ENCODE assay signal across 14 cellular contexts in genomic region chr9:249025-249424, GRCh38. TPM values are rescaled to one million over a fixed set of nuclear protein-coding genes. Genes with fewer than 3 reads are reported as not detected.
DNase-seq lines count a peak whose midpoint lies in the region; ATAC-seq and TF ChIP-seq lines count a peak whose summit lies in the region.
"Had no signal": no experiment of that assay in that cellular context is flagged by ENCODE, and none has a peak within 500 bp of the region (broad histone marks: within the 10 kb centered on the region; RNA-seq: fewer than 3 reads in every experiment).

No MANE protein-coding gene starts in this region.

- no peaks in the 10 kb centered on the region for H3K36me3 ChIP-seq in CD8-positive, alpha-beta memory T cell (ENCODE audit: insufficient read depth, low read length)
- no peaks in the 10 kb centered on the region for H3K36me3 ChIP-seq in BE2C
- H3K36me3 ChIP-seq: HAP-1, SJCRH30 had no signal

- H3K4me1 ChIP-seq in CD8-positive, alpha-beta memory T cell (ENCODE audit: insufficient read depth, low read length), result peaks cover 6% of the 10 kb centered on the region
- no peaks in the 10 kb centered on the region for H3K4me1 ChIP-seq in BE2C
- H3K4me1 ChIP-seq: HAP-1, SJCRH30, testis had no signal

- no peak for TF ChIP-seq CTCF in BE2C (IDR thresholded peaks at IDR 0.05; ENCODE audit: low read depth, low read length)

- peaks cover 1 to 5% (median 4%) of the 10 kb centered on the region in 3 donors for H3K36me3 Mint-ChIP-seq in CD8-positive, alpha-beta memory T cell
- H3K36me3 Mint-ChIP-seq in activated T-helper 17 cell treated with anti-CD3 and anti-CD28 coated beads, Interleukin-2, amount 50 U/mL, for 72 hours (ENCODE audit: low read depth), result no peaks in the 10 kb centered on the region
- no peaks in the 10 kb centered on the region for H3K36me3 Mint-ChIP-seq in naive thymus-derived CD8-positive, alpha-beta T cell

- H3K9me3 ChIP-seq in CD8-positive, alpha-beta memory T cell (ENCODE audit: low read length), result no peaks in the 10 kb centered on the region
- H3K9me3 ChIP-seq in BE2C, result no peaks in the 10 kb centered on the region
- H3K9me3 ChIP-seq: HAP-1, SJCRH30, testis had no signal

- no peaks in the 10 kb centered on the region for H3K27me3 ChIP-seq in CD8-positive, alpha-beta memory T cell (ENCODE audit: insufficient read depth, low read length, poor library complexity, severe bottlenecking)
- H3K27me3 ChIP-seq in BE2C, result peaks cover 4% of the 10 kb centered on the region; the same call in 1 of the 2 replicates
- H3K27me3 ChIP-seq: SJCRH30, testis had no signal

- peaks cover 0 to 3% of the 10 kb centered on the region in 2 donors for H3K27me3 Mint-ChIP-seq in CD8-positive, alpha-beta memory T cell
- H3K27me3 Mint-ChIP-seq in activated T-helper 17 cell treated with anti-CD3 and anti-CD28 coated beads, Interleukin-2, amount 50 U/mL, for 72 hours, result no peaks in the 10 kb centered on the region
- H3K27me3 Mint-ChIP-seq in naive thymus-derived CD8-positive, alpha-beta T cell, result peaks cover 0 to 3% (median 0%) of the 10 kb centered on the region in 5 donors

- peak overlapping the region in 5 of 8 donors; percentile 52 to 86 (median 69) for H3K27ac Mint-ChIP-seq in CD8-positive, alpha-beta memory T cell
- H3K27ac Mint-ChIP-seq in activated T-helper 17 cell treated with anti-CD3 and anti-CD28 coated beads, Interleukin-2, amount 50 U/mL, for 72 hours, result peak overlapping the region; percentile 74
- peak overlapping the region in 8 of 10 donors; percentile 5 to 71 (median 50) for H3K27ac Mint-ChIP-seq in naive thymus-derived CD8-positive, alpha-beta T cell

- CTCF ChIA-PET in CD8-positive, alpha-beta memory T cell (lab: Charles Lee), result no interaction called here

- peaks cover 13 to 28% (median 14%) of the 10 kb centered on the region in 3 donors for H3K4me1 Mint-ChIP-seq in CD8-positive, alpha-beta memory T cell
- H3K4me1 Mint-ChIP-seq in activated T-helper 17 cell treated with anti-CD3 and anti-CD28 coated beads, Interleukin-2, amount 50 U/mL, for 72 hours, result peaks cover 12% of the 10 kb centered on the region
- H3K4me1 Mint-ChIP-seq in naive thymus-derived CD8-positive, alpha-beta T cell, result peaks cover 10 to 27% (median 13%) of the 10 kb centered on the region in 4 donors

- no peak overlapping the region for H3K27ac ChIP-seq in CD8-positive, alpha-beta memory T cell (ENCODE audit: low read depth, low read length)
- H3K27ac ChIP-seq: SJCRH30, testis had no signal

- peak overlapping the region in 2 of 7 donors; percentile 5 to 15 for H3K4me3 Mint-ChIP-seq in CD8-positive, alpha-beta memory T cell
- H3K4me3 Mint-ChIP-seq in activated T-helper 17 cell treated with anti-CD3 and anti-CD28 coated beads, Interleukin-2, amount 50 U/mL, for 72 hours, result peak overlapping the region; percentile 55
- peak overlapping the region in 1 of 10 donors; percentile 35 for H3K4me3 Mint-ChIP-seq in naive thymus-derived CD8-positive, alpha-beta T cell
- H3K4me3 Mint-ChIP-seq: IgD-negative memory B cell had no signal

- H3K9me3 Mint-ChIP-seq in CD8-positive, alpha-beta memory T cell, result no peaks in the 10 kb centered on the region
- no peaks in the 10 kb centered on the region for H3K9me3 Mint-ChIP-seq in activated T-helper 17 cell treated with anti-CD3 and anti-CD28 coated beads, Interleukin-2, amount 50 U/mL, for 72 hours
- no peaks in the 10 kb centered on the region for H3K9me3 Mint-ChIP-seq in naive thymus-derived CD8-positive, alpha-beta T cell

- peak; percentile 79 for ATAC-seq in activated T-helper 17 cell treated with anti-CD3 and anti-CD28 coated beads, Interleukin-2, amount 50 U/mL, for 72 hours (replicated peaks)
- peak; percentile 68 to 75 for ATAC-seq in naive thymus-derived CD8-positive, alpha-beta T cell
- no peak for ATAC-seq in GM21619 (IDR thresholded peaks at IDR 0.05; ENCODE audit: unreplicated experiment)

- DNase-seq in CD8-positive, alpha-beta memory T cell, result peak in 4 of 5 donors; percentile 1 to 53 (median 10)
- DNase-seq in T follicular helper cell (ENCODE audit: low read depth) (peak; percentile 1), NCI-H526 (lab: John Stamatoyannopoulos, UW) (no peak), amniotic stem cell (lab: John Stamatoyannopoulos, UW) (no peak), BE2C (no peak)
- DNase-seq in naive thymus-derived CD8-positive, alpha-beta T cell, result peak in 6 of 10 donors; percentile 2 to 28 (median 18)
- DNase-seq: caudate nucleus; NK-92 treated with Interleukin-12 subunit alpha and Interleukin-12 subunit beta, amount 100 ng/mL, for 24 hours; SJCRH30; testis had no signal

- no peak overlapping the region for H3K4me3 ChIP-seq in CD8-positive, alpha-beta memory T cell (ENCODE audit: low read length)
- H3K4me3 ChIP-seq in BE2C (ENCODE audit: low read depth, low read length), result no peak overlapping the region
- H3K4me3 ChIP-seq: HAP-1, SJCRH30, testis had no signal

- POLR2A ChIA-PET in CD8-positive, alpha-beta memory T cell (lab: Charles Lee), result no interaction called here
- POLR2A ChIA-PET in naive thymus-derived CD8-positive, alpha-beta T cell (lab: Charles Lee), result no interaction called here

RNA-seq across cellular contexts. Expression of gene DOCK8, which starts 34.4 kb away (rescaled TPM):
- 100 to 1,000 TPM; 136 to 141 TPM for total RNA-seq in CD8-positive, alpha-beta memory T cell
- polyA plus RNA-seq in CD8-positive, alpha-beta memory T cell, result 71.6 TPM
- total RNA-seq in activated T-helper 17 cell treated with anti-CD3 and anti-CD28 coated beads, Interleukin-2, amount 50 U/mL, for 72 hours, result 100 to 1,000 TPM; 133 to 158 TPM
- 100 to 1,000 TPM; 195 to 224 TPM for total RNA-seq in naive thymus-derived CD8-positive, alpha-beta T cell
- polyA plus RNA-seq in naive thymus-derived CD8-positive, alpha-beta T cell, result 10 to 100 TPM; 41.5 to 52.2 (median 45.7) TPM
- 0.54 TPM for polyA plus RNA-seq in BE2C (2012; ENCODE audit: insufficient read depth, insufficient read length, low read depth)

Comparison
In these comparisons a context has a peak if more than half of its experiments do, and no peak if none do; other contexts are left out.
1. DNase-seq: peak in CD8-positive, alpha-beta memory T cell (4 of 5), T follicular helper cell (single experiment) and naive thymus-derived CD8-positive, alpha-beta T cell (6 of 10); none in NCI-H526 (0 of 2), amniotic stem cell (single experiment) and BE2C (single experiment).
2. Peak in every context shown above with its lines, with median percentiles within 50 percentile points of each other: H3K27ac Mint-ChIP-seq.